In genomic region chr1:78554840-78555239, GRCh38 we compare ENCODE assay signal across 39 cellular contexts.
"Had no signal": no experiment of that assay in that cellular context is flagged by ENCODE, and none has a peak within 500 bp of the region (broad histone marks: within the 10 kb centered on the region; RNA-seq: fewer than 3 reads in every experiment).

No MANE protein-coding gene starts in this region.

- H3K27me3 Mint-ChIP-seq: activated naive CD4-positive, alpha-beta T cell treated with anti-CD3 and anti-CD28 coated beads, Interleukin-2, amount 10 ng/mL, durations not matched to agents 7 days and 5 days had no signal

- H3K4me1 ChIP-seq: adrenal gland, ascending aorta, body of pancreas, breast epithelium had no signal

- H3K4me1 Mint-ChIP-seq: activated naive CD4-positive, alpha-beta T cell treated with anti-CD3 and anti-CD28 coated beads, Interleukin-2, amount 10 ng/mL, durations not matched to agents 7 days and 5 days; activated naive CD4-positive, alpha-beta T cell treated with anti-CD3 and anti-CD28 coated beads, Interleukin-2, amount 50 U/mL, for 24 hours; activated naive CD8-positive, alpha-beta T cell treated with anti-CD3 and anti-CD28 coated beads for 36 hours; activated naive CD8-positive, alpha-beta T cell treated with anti-CD3 and anti-CD28 coated beads, Interleukin-2, amount 10 ng/mL, durations not matched to agents 7 days and 5 days; activated naive CD8-positive, alpha-beta T cell treated with anti-CD3 and anti-CD28 coated beads, Interleukin-2, amount 50 U/mL, for 24 hours; activated T-helper 17 cell treated with anti-CD3 and anti-CD28 coated beads, Interleukin-2, amount 50 U/mL, for 72 hours; brain; central memory CD8-positive, alpha-beta T cell had no signal

- H3K4me3 Mint-ChIP-seq: activated naive CD4-positive, alpha-beta T cell treated with anti-CD3 and anti-CD28 coated beads for 36 hours; activated naive CD4-positive, alpha-beta T cell treated with anti-CD3 and anti-CD28 coated beads, Interleukin-2, amount 10 ng/mL, durations not matched to agents 7 days and 5 days; activated naive CD4-positive, alpha-beta T cell treated with anti-CD3 and anti-CD28 coated beads, Interleukin-2, amount 50 U/mL, for 24 hours; activated naive CD8-positive, alpha-beta T cell; activated naive CD8-positive, alpha-beta T cell treated with anti-CD3 and anti-CD28 coated beads for 36 hours; activated naive CD8-positive, alpha-beta T cell treated with anti-CD3 and anti-CD28 coated beads, Interleukin-2, amount 10 ng/mL, durations not matched to agents 7 days and 5 days; activated naive CD8-positive, alpha-beta T cell treated with anti-CD3 and anti-CD28 coated beads, Interleukin-2, amount 50 U/mL, for 24 hours; activated T-cell treated with anti-CD3 and anti-CD28 coated beads, Interleukin-2, amount 50 U/mL, for 24 hours; activated T-cell treated with anti-CD3 and anti-CD28 coated beads, Interleukin-2, amount 50 U/mL, for 4 hours; activated T-cell treated with anti-CD3 and anti-CD28 coated beads, Interleukin-2, amount 50 U/mL, for 72 hours; activated T-helper 1 cell treated with anti-CD3 and anti-CD28 coated beads, Interleukin-12 subunit alpha, Interleukin-12 subunit beta, Interleukin-2, Interleukin-4 antibody, amounts not matched to agents 30 ng/mL and 10 ng/mL and 1 ng/mL, durations not matched to agents 14 hours and 24 hours and 36 hours; activated T-helper 17 cell treated with anti-CD3 and anti-CD28 coated beads, Interleukin-2, amount 50 U/mL, for 72 hours; brain; central memory CD8-positive, alpha-beta T cell had no signal

- H3K9me3 ChIP-seq: adrenal gland, body of pancreas had no signal

- H3K36me3 Mint-ChIP-seq: activated naive CD4-positive, alpha-beta T cell treated with anti-CD3 and anti-CD28 coated beads, Interleukin-2, amount 10 ng/mL, durations not matched to agents 7 days and 5 days; activated naive CD4-positive, alpha-beta T cell treated with anti-CD3 and anti-CD28 coated beads, Interleukin-2, amount 50 U/mL, for 24 hours; activated naive CD8-positive, alpha-beta T cell; activated naive CD8-positive, alpha-beta T cell treated with anti-CD3 and anti-CD28 coated beads for 36 hours; activated naive CD8-positive, alpha-beta T cell treated with anti-CD3 and anti-CD28 coated beads, Interleukin-2, amount 10 ng/mL, durations not matched to agents 7 days and 5 days; brain had no signal

- DNase-seq: activated effector memory CD4-positive, alpha-beta T cell treated with anti-CD3 and anti-CD28 coated beads, Interleukin-2, amount 50 U/mL, for 16 hours; activated effector memory CD4-positive, alpha-beta T cell treated with Interleukin-2 at 50 U/mL for 16 hours; activated gamma-delta T cell; activated gamma-delta T cell treated with Interleukin-2 at 50 U/mL for 16 hours; activated naive CD4-positive, alpha-beta T cell; activated naive CD4-positive, alpha-beta T cell treated with anti-CD3 and anti-CD28 coated beads for 36 hours; activated naive CD4-positive, alpha-beta T cell treated with anti-CD3 and anti-CD28 coated beads, Interleukin-2, amount 10 ng/mL, durations not matched to agents 7 days and 5 days; activated naive CD4-positive, alpha-beta T cell treated with anti-CD3 and anti-CD28 coated beads, Interleukin-2, amount 50 U/mL, for 16 hours; activated naive CD4-positive, alpha-beta T cell treated with Interleukin-2 at 50 U/mL for 16 hours; activated naive CD8-positive, alpha-beta T cell treated with anti-CD3 and anti-CD28 coated beads for 36 hours; activated naive CD8-positive, alpha-beta T cell treated with anti-CD3 and anti-CD28 coated beads, Interleukin-2, amount 10 ng/mL, durations not matched to agents 7 days and 5 days; activated naive CD8-positive, alpha-beta T cell treated with anti-CD3 and anti-CD28 coated beads, Interleukin-2, amount 50 U/mL, for 24 hours; activated T-cell treated with anti-CD3 and anti-CD28 coated beads, Interleukin-2, amount 50 U/mL, for 24 hours; activated T-cell treated with anti-CD3 and anti-CD28 coated beads, Interleukin-2, amount 50 U/mL, for 4 hours; activated T-cell treated with anti-CD3 and anti-CD28 coated beads, Interleukin-2, amount 50 U/mL, for 48 hours; activated T-cell treated with anti-CD3 and anti-CD28 coated beads, Interleukin-2, amount 50 U/mL, for 72 hours; adrenal gland; amniotic stem cell; amygdala; anterior cingulate cortex; aorta; body of pancreas; brain microvascular endothelial cell; caudate nucleus; central memory CD4-positive, alpha-beta T cell; cerebellar nuclear complex had no signal

- H3K27ac ChIP-seq: adrenal gland, ascending aorta, body of pancreas, brain microvascular endothelial cell, breast epithelium, cardiac muscle cell had no signal

- FAIRE-seq: astrocyte, bronchial epithelial cell had no signal

- H3K27me3 ChIP-seq: adrenal gland, ascending aorta, body of pancreas, brain microvascular endothelial cell, breast epithelium, cardiac muscle cell had no signal

- ATAC-seq: activated naive CD4-positive, alpha-beta T cell treated with anti-CD3 and anti-CD28 coated beads, Interleukin-2, amount 50 U/mL, for 72 hours; activated naive CD8-positive, alpha-beta T cell treated with anti-CD3 and anti-CD28 coated beads, Interleukin-2, amount 50 U/mL, for 24 hours; activated T-cell treated with anti-CD3 and anti-CD28 coated beads, Interleukin-2, amount 50 U/mL, for 4 hours; activated T-cell treated with anti-CD3 and anti-CD28 coated beads, Interleukin-2, amount 50 U/mL, for 72 hours; activated T-helper 17 cell treated with anti-CD3 and anti-CD28 coated beads, Interleukin-2, amount 50 U/mL, for 72 hours; body of pancreas had no signal

- H3K36me3 ChIP-seq: adrenal gland, ascending aorta, brain microvascular endothelial cell, breast epithelium, cardiac muscle cell had no signal

- H3K4me3 ChIP-seq: adrenal gland, ascending aorta, body of pancreas, breast epithelium, cardiac muscle cell had no signal

- H3K27ac Mint-ChIP-seq: activated naive CD4-positive, alpha-beta T cell treated with anti-CD3 and anti-CD28 coated beads for 36 hours; activated naive CD4-positive, alpha-beta T cell treated with anti-CD3 and anti-CD28 coated beads, Interleukin-2, amount 10 ng/mL, durations not matched to agents 7 days and 5 days; activated naive CD4-positive, alpha-beta T cell treated with anti-CD3 and anti-CD28 coated beads, Interleukin-2, amount 50 U/mL, for 24 hours; activated naive CD4-positive, alpha-beta T cell treated with anti-CD3 and anti-CD28 coated beads, Interleukin-2, amount 50 U/mL, for 72 hours; activated naive CD8-positive, alpha-beta T cell; activated naive CD8-positive, alpha-beta T cell treated with anti-CD3 and anti-CD28 coated beads for 36 hours; activated naive CD8-positive, alpha-beta T cell treated with anti-CD3 and anti-CD28 coated beads, Interleukin-2, amount 10 ng/mL, durations not matched to agents 7 days and 5 days; activated naive CD8-positive, alpha-beta T cell treated with anti-CD3 and anti-CD28 coated beads, Interleukin-2, amount 50 U/mL, for 24 hours; activated T-cell treated with anti-CD3 and anti-CD28 coated beads, Interleukin-2, amount 50 U/mL, for 24 hours; activated T-cell treated with anti-CD3 and anti-CD28 coated beads, Interleukin-2, amount 50 U/mL, for 72 hours; activated T-helper 1 cell treated with anti-CD3 and anti-CD28 coated beads, Interleukin-12 subunit alpha, Interleukin-12 subunit beta, Interleukin-2, Interleukin-4 antibody, amounts not matched to agents 30 ng/mL and 10 ng/mL and 1 ng/mL, durations not matched to agents 14 hours and 24 hours and 36 hours; activated T-helper 17 cell treated with anti-CD3 and anti-CD28 coated beads, Interleukin-2, amount 50 U/mL, for 72 hours; activated T-helper 2 cell treated with anti-CD3 and anti-CD28 coated beads, Interferon-gamma antibody, Interleukin-2, Interleukin-4, amounts not matched to agents 10 μg/mL and 5 μg/mL and 100 μg/mL, durations not matched to agents 14 hours and 24 hours and 36 hours; brain had no signal
